Comparison of ENCODE assay signal across 1 cellular context in genomic region chr7:39198556-39198955, GRCh38.
TF ChIP-seq lines count a peak whose summit lies in the region.

No MANE protein-coding gene starts in this region.

TF ChIP-seq in GM23338, 12 proteins besides CTCF, POLR2A, EP300 and RAD21 (continued from another document):
- TF ChIP-seq, protein P1, sequence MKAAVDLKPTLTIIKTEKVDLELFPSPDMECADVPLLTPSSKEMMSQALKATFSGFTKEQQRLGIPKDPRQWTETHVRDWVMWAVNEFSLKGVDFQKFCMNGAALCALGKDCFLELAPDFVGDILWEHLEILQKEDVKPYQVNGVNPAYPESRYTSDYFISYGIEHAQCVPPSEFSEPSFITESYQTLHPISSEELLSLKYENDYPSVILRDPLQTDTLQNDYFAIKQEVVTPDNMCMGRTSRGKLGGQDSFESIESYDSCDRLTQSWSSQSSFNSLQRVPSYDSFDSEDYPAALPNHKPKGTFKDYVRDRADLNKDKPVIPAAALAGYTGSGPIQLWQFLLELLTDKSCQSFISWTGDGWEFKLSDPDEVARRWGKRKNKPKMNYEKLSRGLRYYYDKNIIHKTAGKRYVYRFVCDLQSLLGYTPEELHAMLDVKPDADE (IDR thresholded peaks at IDR 0.05): no peak
- TF ChIP-seq CREB1 (CRISPR knock-in tag; IDR thresholded peaks at IDR 0.05; ENCODE audit: low read depth) (no peak), JUNB (IDR thresholded peaks at IDR 0.05; ENCODE audit: unreplicated experiment) (no peak), POLR2AphosphoS5 (IDR thresholded peaks at IDR 0.05; ENCODE audit: low read depth) (no peak), NANOG (IDR thresholded peaks at IDR 0.05; ENCODE audit: borderline replicate concordance) (no peak), STAT1 (IDR thresholded peaks at IDR 0.05; ENCODE audit: unreplicated experiment) (no peak)
TF ChIP-seq in GM23338: peak in this region for 0.
